17 cellular contexts compared by ENCODE assay signal in the genomic region with DNA sequence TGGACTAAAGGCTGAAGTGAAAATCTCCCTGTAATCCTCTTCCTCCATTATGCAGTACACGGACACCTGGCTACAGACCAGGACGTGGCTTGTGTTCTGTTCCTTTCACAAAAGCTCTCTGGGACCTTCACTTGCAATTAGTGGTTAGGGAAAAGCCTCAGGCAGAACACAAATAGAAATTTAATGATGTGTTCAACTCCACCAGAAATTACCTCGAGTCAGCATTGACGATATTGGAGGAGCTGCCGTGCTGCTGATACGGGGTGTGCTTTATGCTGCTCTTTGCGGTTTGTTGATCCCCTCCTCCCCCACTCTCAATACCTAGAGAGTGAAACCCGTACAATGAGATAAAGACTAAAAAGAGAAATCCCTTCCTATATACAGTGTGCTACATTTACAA. TPM values are rescaled to one million over a fixed set of nuclear protein-coding genes. Genes with fewer than 3 reads are reported as not detected.
DNase-seq lines count a peak whose midpoint lies in the region; ATAC-seq, FAIRE-seq and TF ChIP-seq lines count a peak whose summit lies in the region.
"Had no signal": no experiment of that assay in that cellular context is flagged by ENCODE, and none has a peak within 500 bp of the region (broad histone marks: within the 10 kb centered on the region; RNA-seq: fewer than 3 reads in every experiment).

No MANE protein-coding gene starts in this region.

- CTCF ChIA-PET in K562 (lab: Yijun Ruan, JAX; ENCODE audit: low intra/inter-chr PET ratio): no interaction called here
- CTCF ChIA-PET in CD8-positive, alpha-beta T cell (lab: Charles Lee): no interaction called here

- 0 out of 2 replicates have a peak, but pooled peaks cover 3% of the 10 kb centered on the region for H4K20me1 ChIP-seq in K562 (replicated peaks; ENCODE audit: control insufficient read depth, insufficient read depth, low read length)

- H3K4me2 ChIP-seq in K562 (ENCODE audit: insufficient read depth, low read length): peak overlapping the region; percentile 47

- peak; percentile 89 for ATAC-seq in K562
- ATAC-seq in CD8-positive, alpha-beta T cell: no peak
- ATAC-seq in activated naive CD4-positive, alpha-beta T cell treated with anti-CD3 and anti-CD28 coated beads, Interleukin-2, amount 50 U/mL, for 72 hours: no peak
- ATAC-seq in esophagus mucosa: no peak
- ATAC-seq: PC-3 had no signal

- no peak overlapping the region for H3K4me3 ChIP-seq in HAP-1
- H3K4me3 ChIP-seq in K562: no peak overlapping the region
- no peak overlapping the region for H3K4me3 ChIP-seq in ovary
- H3K4me3 ChIP-seq in CD8-positive, alpha-beta T cell (ENCODE audit: low read depth, low read length): no peak overlapping the region
- H3K4me3 ChIP-seq: left lung had no signal

- H3K9me3 Mint-ChIP-seq in CD8-positive, alpha-beta T cell: no peaks in the 10 kb centered on the region
- no peaks in the 10 kb centered on the region for H3K9me3 Mint-ChIP-seq in activated naive CD4-positive, alpha-beta T cell treated with anti-CD3 and anti-CD28 coated beads, Interleukin-2, amount 50 U/mL, for 72 hours

- H3K27me3 Mint-ChIP-seq in CD8-positive, alpha-beta T cell (ENCODE audit: low read depth): no peaks in the 10 kb centered on the region
- H3K27me3 Mint-ChIP-seq: progenitor cell of endocrine pancreas had no signal

- peak overlapping the region; percentile 53 for H2AFZ ChIP-seq in K562 (ENCODE audit: low read depth, low read length)

- DNase-seq in HAP-1 (ENCODE audit: low spot score in 2 of 2): peak; percentile 45 to 55
- peak; percentile 48 to 54 for DNase-seq in NCI-H187 (lab: John Stamatoyannopoulos, UW)
- DNase-seq in K562 (ENCODE audit: extremely low read depth in 1 of 4, low spot score in 3 of 4): peak; percentile 49 to 80 (median 62)
- DNase-seq in ovary: peak in 3 of 5 donors; percentile 15 to 50 (median 32)
- DNase-seq in CD8-positive, alpha-beta T cell: no peak
- no peak for DNase-seq in RPMI8226
- no peak for DNase-seq in activated naive CD4-positive, alpha-beta T cell treated with anti-CD3 and anti-CD28 coated beads, Interleukin-2, amount 50 U/mL, for 72 hours (ENCODE audit: low spot score in 2 of 2)
- DNase-seq: Calu3, erythroblast, left lung, MM.1S, NCI-H510A treated with DMSO at 0.1 percent for 48 hours, PC-3, SW 1271 had no signal

- peaks cover 30% of the 10 kb centered on the region for H3K36me3 ChIP-seq in HAP-1 (replicated peaks)
- peaks cover 66% of the 10 kb centered on the region for H3K36me3 ChIP-seq in K562 (ENCODE audit: control insufficient read depth, insufficient read depth, low read length)
- H3K36me3 ChIP-seq in ovary: no peaks in the 10 kb centered on the region
- peaks cover 11% of the 10 kb centered on the region for H3K36me3 ChIP-seq in CD8-positive, alpha-beta T cell (ENCODE audit: insufficient read depth, low read length)

- peak overlapping the region in 1 of 2 experiments; percentile 38; a peak in 2 of 4 replicates for H3K9ac ChIP-seq in K562 (ENCODE audit: insufficient read depth in 1 of 2, low read depth in 2 of 2, low read length in 2 of 2)

- BruUV-seq in K562 (replicated peaks; lab: Mats Ljungman, UMichigan): no TSS peak

- H3K4me1 Mint-ChIP-seq in CD8-positive, alpha-beta T cell (ENCODE audit: low read depth): no peaks in the 10 kb centered on the region

- H3K27ac ChIP-seq in K562 (ENCODE audit: extremely low read depth, low read depth, low read length) (peak overlapping the region; percentile 64), ovary (peak overlapping the region in 1 of 2 donors; percentile 26)
- H3K27ac ChIP-seq in CD8-positive, alpha-beta T cell (ENCODE audit: low read depth, low read length): no peak overlapping the region
- H3K27ac ChIP-seq: left lung had no signal

- TF ChIP-seq CTCF in K562 (IDR thresholded peaks at IDR 0.05 in 2 of 3, conservative IDR thresholded peaks at IDR 0.05 in 1 of 3; ENCODE audit: insufficient read depth in 2 of 3, low read depth in 1 of 3, low read length in 3 of 3) (no peak), ovary (IDR thresholded peaks at IDR 0.05) (no peak)
- TF ChIP-seq CTCF in CD8-positive, alpha-beta T cell (IDR thresholded peaks at IDR 0.05): no peak

- H3K4me1 ChIP-seq in HAP-1 (peaks cover 4% of the 10 kb centered on the region), K562 (replicated peaks in 1 of 2; ENCODE audit: control insufficient read depth in 2 of 2, insufficient read depth in 2 of 2, low read length in 2 of 2) (peaks cover 0 to 45% of the 10 kb centered on the region in 2 experiments), ovary (ENCODE audit: insufficient read depth) (peaks cover 3% of the 10 kb centered on the region)
- no peaks in the 10 kb centered on the region for H3K4me1 ChIP-seq in CD8-positive, alpha-beta T cell (ENCODE audit: insufficient read depth, low read length)

- intact Hi-C loops in K562 (cut with micrococcal nuclease): no loop called here
- intact Hi-C loops in ovary (cut with DNase I): no loop called here
- intact Hi-C loops in CD8-positive, alpha-beta T cell (cut with DNase I, micrococcal nuclease): no loop called here

- TF ChIP-seq RAD21 in K562 (CRISPR knock-in tag; conservative IDR thresholded peaks at IDR 0.05 in 1 of 2, IDR thresholded peaks at IDR 0.05 in 1 of 2): no peak

- H3K27ac Mint-ChIP-seq in CD8-positive, alpha-beta T cell: no peak overlapping the region
- no peak overlapping the region for H3K27ac Mint-ChIP-seq in activated naive CD4-positive, alpha-beta T cell treated with anti-CD3 and anti-CD28 coated beads, Interleukin-2, amount 50 U/mL, for 72 hours
- H3K27ac Mint-ChIP-seq: progenitor cell of endocrine pancreas had no signal

- TF ChIP-seq EP300 in K562 (IDR thresholded peaks at IDR 0.05; ENCODE audit: low read length) (peak; percentile 59; the same call in 1 of the 2 replicates), ovary (IDR thresholded peaks at IDR 0.05) (no peak)

- POLR2A ChIA-PET in K562 (lab: Yijun Ruan, JAX): interaction anchor here (0.7 to 2.1 kb wide), 6 partner anchors 8 to 53 kb away, joined by 3 to 8 read pairs (median 4); no protein-coding TSS in a partner anchor
- POLR2A ChIA-PET in CD8-positive, alpha-beta T cell (lab: Charles Lee): no interaction called here

- FAIRE-seq in K562 (lab: Jason Lieb, UNC): peak; percentile 91
- FAIRE-seq: GM18507 had no signal

- no peaks in the 10 kb centered on the region for H3K79me2 ChIP-seq in K562 (ENCODE audit: control insufficient read depth, insufficient read depth, low read length)

- WGBS in K562 (ENCODE audit: insufficient coverage, low coverage, missing lambda C conversion rate): 2% methylated on average over 8 of the region's 8 CpGs
- 14 to 56% (median 21%) methylated on average over 8 of the region's 8 CpGs for WGBS in ovary, 3 donors

- in situ Hi-C loops in HAP-1 (cut with MboI; ENCODE audit: low sequenced_read_pairs): no loop called here
- in situ Hi-C loops in K562 (cut with MboI): no loop called here

- no peak overlapping the region for H3K4me3 Mint-ChIP-seq in CD8-positive, alpha-beta T cell

- no peaks in the 10 kb centered on the region for H3K9me3 ChIP-seq in HAP-1
- no peaks in the 10 kb centered on the region for H3K9me3 ChIP-seq in K562 (replicated peaks; ENCODE audit: control insufficient read depth, insufficient read depth, low read depth, low read length)
- no peaks in the 10 kb centered on the region for H3K9me3 ChIP-seq in ovary
- H3K9me3 ChIP-seq in CD8-positive, alpha-beta T cell (ENCODE audit: low read length): no peaks in the 10 kb centered on the region
- H3K9me3 ChIP-seq: left lung had no signal

- peaks cover 72% of the 10 kb centered on the region for H3K36me3 Mint-ChIP-seq in CD8-positive, alpha-beta T cell
- H3K36me3 Mint-ChIP-seq in activated naive CD4-positive, alpha-beta T cell treated with anti-CD3 and anti-CD28 coated beads, Interleukin-2, amount 50 U/mL, for 72 hours: peaks cover 31 to 69% of the 10 kb centered on the region in 2 donors

- TF ChIP-seq POLR2A in K562 (conservative IDR thresholded peaks at IDR 0.05) (no peak), ovary (IDR thresholded peaks at IDR 0.05) (no peak)

- H3K27me3 ChIP-seq in HAP-1 (ENCODE audit: low read depth) (no peaks in the 10 kb centered on the region), K562 (ENCODE audit: control insufficient read depth in 2 of 2, insufficient read depth in 2 of 2, low read length in 2 of 2) (no peaks in the 10 kb centered on the region), ovary (no peaks in the 10 kb centered on the region)
- H3K27me3 ChIP-seq in CD8-positive, alpha-beta T cell (ENCODE audit: insufficient read depth, low read length): no peaks in the 10 kb centered on the region
- H3K27me3 ChIP-seq: left lung had no signal

- no peaks in the 10 kb centered on the region for H3K9me1 ChIP-seq in K562 (ENCODE audit: control insufficient read depth, insufficient read depth, low read length)

TF ChIP-seq in K562, 482 proteins besides CTCF, POLR2A, EP300 and RAD21 (continues in another document):
- TF ChIP-seq GTF2E2 (tag; IDR thresholded peaks at IDR 0.05) (no peak), SMARCE1 (IDR thresholded peaks at IDR 0.05) (peak; percentile 82), DPF2 (IDR thresholded peaks at IDR 0.05) (peak; percentile 83)

RNA-seq across cellular contexts. Expression of gene POLD3, which starts 48.9 kb away (rescaled TPM):
- total RNA-seq in K562 (2011; cell fraction: chromatin; rRNA removed; ENCODE audit: low replicate concordance): 24.4 and 43.5 TPM in 2 replicates
- total RNA-seq in K562 (2011; cell fraction: nucleolus; rRNA removed): 6.7 and 11.4 TPM in 2 replicates
- 21.4 and 33.4 TPM in 2 replicates for total RNA-seq in K562 (2011; cell fraction: nucleoplasm; rRNA removed)
- 10.6 and 11.9 TPM in 2 replicates for total RNA-seq in K562 (2014; rRNA removed)
- total RNA-seq in K562 (2014; rRNA removed; fragmentation: Illumina TruSeq; extraction: Trizol): 21.6 and 26.1 TPM in 2 replicates
- total RNA-seq in K562 (2015; rRNA removed; fragmentation: Illumina TruSeq; extraction: Trizol): 22.4 and 24.6 TPM in 2 replicates
- total RNA-seq in K562 (2021): 20.9 and 22.1 TPM in 2 replicates
- polyA plus RNA-seq in K562 (2011; rRNA removed): 36.9 and 40.1 TPM in 2 replicates
- polyA plus RNA-seq in K562 (2011; cell fraction: cytosol; rRNA removed): 12.5 and 13.1 TPM in 2 replicates
- 45.2 and 49.2 TPM in 2 replicates for polyA plus RNA-seq in K562 (2011; cell fraction: nucleus; rRNA removed)
- 13.1 and 17.4 TPM in 2 replicates for polyA plus RNA-seq in K562 (2012)
- 21.6 and 25.2 TPM in 2 replicates for polyA plus RNA-seq in K562 (2014; fragmentation: Illumina TruSeq; extraction: Trizol)
- 10 to 100 TPM; 27.2 to 28.6 TPM for polyA plus RNA-seq in K562 (2014; fragmentation: Nextera tagmentation; extraction: Ambion mirVana)
- polyA plus RNA-seq in K562 (2014; rRNA removed): 19.5 and 20.8 TPM in 2 replicates
- polyA minus RNA-seq in K562 (2011; rRNA and poly(A)+ RNA removed): 31.6 and 36.8 TPM in 2 replicates
- 6.3 and 11.5 TPM in 2 replicates for polyA minus RNA-seq in K562 (2011; cell fraction: cytosol; rRNA and poly(A)+ RNA removed)
- 16.2 and 25.9 TPM in 2 replicates for polyA minus RNA-seq in K562 (2011; cell fraction: nucleus; rRNA and poly(A)+ RNA removed)
- 10 to 100 TPM in 6 of 7 donors, 1 to 10 TPM in 1; 8.5 to 19.0 (median 17.0) TPM for total RNA-seq in ovary
- polyA plus RNA-seq in ovary: 10 to 100 TPM in 1 of 2 donors, 1 to 10 TPM in 1; 8.2 to 17.1 TPM
- 1 to 10 TPM; 4.0 TPM for total RNA-seq in CD8-positive, alpha-beta T cell
- total RNA-seq in activated naive CD4-positive, alpha-beta T cell treated with anti-CD3 and anti-CD28 coated beads, Interleukin-2, amount 50 U/mL, for 72 hours: 10 to 100 TPM; 65.9 to 79.3 TPM
- total RNA-seq in esophagus mucosa: 13.5 TPM

Comparison
In these comparisons a context has a peak if more than half of its experiments do, and no peak if none do; other contexts are left out.
1. DNase-seq: peak in HAP-1 (2 of 2), NCI-H187 (2 of 2), K562 (4 of 4) and ovary (3 of 5); none in CD8-positive, alpha-beta T cell (0 of 7), RPMI8226 (single experiment) and activated naive CD4-positive, alpha-beta T cell treated with anti-CD3 and anti-CD28 coated beads, Interleukin-2, amount 50 U/mL, for 72 hours (0 of 2).